Comparison of ENCODE assay signal across 16 cellular contexts in genomic region chr16:3748307-3748706, GRCh38. TPM values are rescaled to one million over a fixed set of nuclear protein-coding genes. Genes with fewer than 3 reads are reported as not detected.
DNase-seq lines count a peak whose midpoint lies in the region; ATAC-seq and TF ChIP-seq lines count a peak whose summit lies in the region.
"Had no signal": no experiment of that assay in that cellular context is flagged by ENCODE, and none has a peak within 500 bp of the region (broad histone marks: within the 10 kb centered on the region; RNA-seq: fewer than 3 reads in every experiment).

No MANE protein-coding gene starts in this region.

- H3K36me3 Mint-ChIP-seq in activated naive CD8-positive, alpha-beta T cell treated with anti-CD3 and anti-CD28 coated beads, Interleukin-2, amount 10 ng/mL, durations not matched to agents 7 days and 5 days: peaks cover 32% of the 10 kb centered on the region
- H3K36me3 Mint-ChIP-seq in activated naive CD8-positive, alpha-beta T cell treated with anti-CD3 and anti-CD28 coated beads for 36 hours: peaks cover 12% of the 10 kb centered on the region

- no peak overlapping the region for H3K4me3 Mint-ChIP-seq in activated naive CD8-positive, alpha-beta T cell treated with anti-CD3 and anti-CD28 coated beads, Interleukin-2, amount 10 ng/mL, durations not matched to agents 7 days and 5 days
- H3K4me3 Mint-ChIP-seq in activated naive CD8-positive, alpha-beta T cell treated with anti-CD3 and anti-CD28 coated beads for 36 hours: no peak overlapping the region
- H3K4me3 Mint-ChIP-seq: CD4-positive, CD25-positive, alpha-beta regulatory T cell had no signal

- peak overlapping the region; percentile 22 for H3K27ac ChIP-seq in skeletal muscle tissue (ENCODE audit: low read depth, low read length)
- H3K27ac ChIP-seq: RWPE1 had no signal

- H3K9me3 ChIP-seq in skeletal muscle tissue (ENCODE audit: control insufficient read depth in 3 of 3, low read length in 3 of 3): no peaks in the 10 kb centered on the region

- no peak overlapping the region for H3K9ac ChIP-seq in skeletal muscle tissue (ENCODE audit: low read depth in 1 of 3, low read length in 3 of 3)

- H3K36me3 ChIP-seq in skeletal muscle tissue (ENCODE audit: control insufficient read depth in 3 of 3, insufficient read depth in 3 of 3, low read length in 3 of 3): peaks cover 37 to 50% (median 42%) of the 10 kb centered on the region in 3 donors

- peaks cover 14 to 30% (median 19%) of the 10 kb centered on the region in 3 donors for H3K4me1 ChIP-seq in skeletal muscle tissue (ENCODE audit: control insufficient read depth in 3 of 3, insufficient read depth in 3 of 3, low read length in 3 of 3)

- peaks cover 6% of the 10 kb centered on the region for H3K4me1 Mint-ChIP-seq in activated naive CD8-positive, alpha-beta T cell treated with anti-CD3 and anti-CD28 coated beads, Interleukin-2, amount 10 ng/mL, durations not matched to agents 7 days and 5 days
- H3K4me1 Mint-ChIP-seq in activated naive CD8-positive, alpha-beta T cell treated with anti-CD3 and anti-CD28 coated beads for 36 hours: peaks cover 7% of the 10 kb centered on the region

- peak; percentile 12 for DNase-seq in activated naive CD8-positive, alpha-beta T cell treated with anti-CD3 and anti-CD28 coated beads, Interleukin-2, amount 10 ng/mL, durations not matched to agents 7 days and 5 days
- DNase-seq in activated naive CD8-positive, alpha-beta T cell treated with anti-CD3 and anti-CD28 coated beads for 36 hours: no peak
- DNase-seq in choroid plexus epithelial cell (ENCODE audit: low read depth): peak; percentile 17
- peak; percentile 49 for DNase-seq in mesenteric fat pad (ENCODE audit: low spot score)
- DNase-seq in NCI-H2081 (lab: John Stamatoyannopoulos, UW): no peak
- no peak for DNase-seq in activated CD4-positive, alpha-beta T cell treated with anti-CD3 and anti-CD28 coated beads for 4 hours
- DNase-seq: ACHN; Calu3; CD4-positive, CD25-positive, alpha-beta regulatory T cell; DMS79; NCI-H146; NCI-H345; NCI-H526 treated with DMSO at 0.1 percent for 48 hours had no signal

- H3K4me3 ChIP-seq in choroid plexus epithelial cell (ENCODE audit: low read depth, low read length) (no peak overlapping the region), skeletal muscle tissue (ENCODE audit: low read length in 3 of 3) (no peak overlapping the region)

- no peak for ATAC-seq in activated naive CD8-positive, alpha-beta T cell treated with anti-CD3 and anti-CD28 coated beads, Interleukin-2, amount 10 ng/mL, durations not matched to agents 7 days and 5 days (ENCODE audit: low read depth)
- ATAC-seq in GM19035 (IDR thresholded peaks at IDR 0.05; ENCODE audit: unreplicated experiment): no peak

- H3K27ac Mint-ChIP-seq in activated naive CD8-positive, alpha-beta T cell treated with anti-CD3 and anti-CD28 coated beads, Interleukin-2, amount 10 ng/mL, durations not matched to agents 7 days and 5 days: no peak overlapping the region
- H3K27ac Mint-ChIP-seq in activated naive CD8-positive, alpha-beta T cell treated with anti-CD3 and anti-CD28 coated beads for 36 hours: no peak overlapping the region

- H3K27me3 ChIP-seq in skeletal muscle tissue (ENCODE audit: control insufficient read depth in 3 of 3, insufficient read depth in 3 of 3, low read length in 3 of 3): no peaks in the 10 kb centered on the region

- no peak for TF ChIP-seq CTCF in choroid plexus epithelial cell (conservative IDR thresholded peaks at IDR 0.05; ENCODE audit: low read depth, low read length)

- POLR2A ChIA-PET in activated naive CD8-positive, alpha-beta T cell treated with anti-CD3 and anti-CD28 coated beads, Interleukin-2, amount 10 ng/mL, durations not matched to agents 7 days and 5 days (lab: Charles Lee): no interaction called here

- no peaks in the 10 kb centered on the region for H3K27me3 Mint-ChIP-seq in activated naive CD8-positive, alpha-beta T cell treated with anti-CD3 and anti-CD28 coated beads, Interleukin-2, amount 10 ng/mL, durations not matched to agents 7 days and 5 days
- H3K27me3 Mint-ChIP-seq in activated naive CD8-positive, alpha-beta T cell treated with anti-CD3 and anti-CD28 coated beads for 36 hours: no peaks in the 10 kb centered on the region

- H3K9me3 Mint-ChIP-seq in activated naive CD8-positive, alpha-beta T cell treated with anti-CD3 and anti-CD28 coated beads, Interleukin-2, amount 10 ng/mL, durations not matched to agents 7 days and 5 days: no peaks in the 10 kb centered on the region
- H3K9me3 Mint-ChIP-seq in activated naive CD8-positive, alpha-beta T cell treated with anti-CD3 and anti-CD28 coated beads for 36 hours: no peaks in the 10 kb centered on the region
- H3K9me3 Mint-ChIP-seq: CD4-positive, CD25-positive, alpha-beta regulatory T cell had no signal

RNA-seq across cellular contexts. Expression of gene TRAP1, which starts 31.0 kb away (rescaled TPM):
- 100 to 1,000 TPM; 116 to 121 TPM for total RNA-seq in activated naive CD8-positive, alpha-beta T cell treated with anti-CD3 and anti-CD28 coated beads, Interleukin-2, amount 10 ng/mL, durations not matched to agents 7 days and 5 days
- 100 to 1,000 TPM; 366 to 377 TPM for total RNA-seq in activated naive CD8-positive, alpha-beta T cell treated with anti-CD3 and anti-CD28 coated beads for 36 hours
- 85.9 TPM for total RNA-seq in mesenteric fat pad
- 115 TPM for total RNA-seq in skeletal muscle tissue

Comparison
In these comparisons a context has a peak if more than half of its experiments do, and no peak if none do; other contexts are left out.
1. DNase-seq: peak in activated naive CD8-positive, alpha-beta T cell treated with anti-CD3 and anti-CD28 coated beads, Interleukin-2, amount 10 ng/mL, durations not matched to agents 7 days and 5 days (single experiment), choroid plexus epithelial cell (single experiment) and mesenteric fat pad (single experiment); none in activated naive CD8-positive, alpha-beta T cell treated with anti-CD3 and anti-CD28 coated beads for 36 hours (single experiment), NCI-H2081 (0 of 2) and activated CD4-positive, alpha-beta T cell treated with anti-CD3 and anti-CD28 coated beads for 4 hours (0 of 2).